8 cellular contexts compared by ENCODE assay signal in genomic region chr1:231603598-231604275, GRCh38. TPM values are rescaled to one million over a fixed set of nuclear protein-coding genes. Genes with fewer than 3 reads are reported as not detected.
DNase-seq lines count a peak whose midpoint lies in the region; ATAC-seq and TF ChIP-seq lines count a peak whose summit lies in the region.

No MANE protein-coding gene starts in this region.

- H3K9ac ChIP-seq in DND-41 (ENCODE audit: low read depth, low read length) (peak overlapping the region; percentile 43), skeletal muscle satellite cell (ENCODE audit: low read depth, low read length) (peak overlapping the region; percentile 54)

- H3K4me2 ChIP-seq in DND-41 (ENCODE audit: insufficient read depth, low read length): peak overlapping the region; percentile 67
- peak overlapping the region; percentile 83 for H3K4me2 ChIP-seq in skeletal muscle satellite cell (ENCODE audit: low read length)

- H2AFZ ChIP-seq in DND-41 (ENCODE audit: low read depth, low read length): peak overlapping the region; percentile 76

- DNase-seq in DND-41 (peak; percentile 54), LoVo (ENCODE audit: low spot score) (peak; percentile 80), RPMI8226 (peak; percentile 71), astrocyte of the spinal cord (ENCODE audit: low read depth, low spot score) (peak; percentile 65), iPS-NIHi7 (ENCODE audit: extremely low spot score) (peak; percentile 50)

- TF ChIP-seq CTCF in DND-41 (IDR thresholded peaks at IDR 0.05; ENCODE audit: borderline replicate concordance, extremely low read depth, low read length, poor library complexity, severe bottlenecking) (peak; percentile 84), astrocyte of the spinal cord (IDR thresholded peaks at IDR 0.05; ENCODE audit: low read depth, low read length) (peak; percentile 67)

- peaks cover 3% of the 10 kb centered on the region for H3K27me3 ChIP-seq in DND-41 (ENCODE audit: insufficient read depth, low read length, poor library complexity)
- no peaks in the 10 kb centered on the region for H3K27me3 ChIP-seq in skeletal muscle satellite cell (ENCODE audit: control insufficient read depth, insufficient read depth, low read length)

- H3K9me3 ChIP-seq in DND-41 (ENCODE audit: insufficient read depth, low read length, severe bottlenecking) (no peaks in the 10 kb centered on the region), skeletal muscle satellite cell (replicated peaks; ENCODE audit: low read length) (no peaks in the 10 kb centered on the region)

- H3K4me1 ChIP-seq in DND-41 (ENCODE audit: insufficient read depth, low read length): peaks cover 6% of the 10 kb centered on the region
- H3K4me1 ChIP-seq in skeletal muscle satellite cell (ENCODE audit: control insufficient read depth, insufficient read depth, low read length): peaks cover 3% of the 10 kb centered on the region

- H3K27ac ChIP-seq in DND-41 (ENCODE audit: low read length): peak overlapping the region; percentile 33; the same call in 1 of the 2 replicates

- no peaks in the 10 kb centered on the region for H3K79me2 ChIP-seq in DND-41 (ENCODE audit: insufficient read depth, low read length)

- no peaks in the 10 kb centered on the region for H4K20me1 ChIP-seq in DND-41 (ENCODE audit: insufficient read depth, low read length)

- peak; percentile 93 for ATAC-seq in DND-41 (ENCODE audit: insufficient read depth, low read depth)
- ATAC-seq in GM21717 (IDR thresholded peaks at IDR 0.05; ENCODE audit: unreplicated experiment): peak; percentile 58
- no peak for ATAC-seq in HG02610 (IDR thresholded peaks at IDR 0.05; ENCODE audit: unreplicated experiment)

- H3K36me3 ChIP-seq in DND-41 (ENCODE audit: insufficient read depth, low read length): no peaks in the 10 kb centered on the region
- no peaks in the 10 kb centered on the region for H3K36me3 ChIP-seq in skeletal muscle satellite cell (ENCODE audit: insufficient read depth, low read length)

- in situ Hi-C loops in astrocyte of the spinal cord (cut with HindIII; ENCODE audit: low sequenced_read_pairs): no loop called here

- H3K4me3 ChIP-seq in DND-41 (ENCODE audit: low read depth in 1 of 2, low read length in 2 of 2) (peak overlapping the region; percentile 10 to 57; a peak in 3 of 4 replicates), astrocyte of the spinal cord (ENCODE audit: low read depth, low read length) (peak overlapping the region; percentile 51), skeletal muscle satellite cell (ENCODE audit: low read length) (peak overlapping the region; percentile 70)

RNA-seq across cellular contexts. Expression of gene DISC1, which starts 22.9 kb away (rescaled TPM):
- total RNA-seq in skeletal muscle satellite cell (2012; rRNA removed): 2.0 and 2.5 TPM in 2 replicates
